ENCODE assay signal across 8 cellular contexts in genomic region chr11:121929581-121929980, GRCh38.
DNase-seq lines count a peak whose midpoint lies in the region; ATAC-seq, FAIRE-seq and TF ChIP-seq lines count a peak whose summit lies in the region.

No MANE protein-coding gene starts in this region.

- intact Hi-C loops in A673 (cut with micrococcal nuclease; ENCODE audit: unreplicated experiment) (loop anchor here (5.0 kb wide), 1 partner anchor 173 kb away; no protein-coding TSS in a partner anchor), endothelial cell of umbilical vein (cut with micrococcal nuclease) (loop anchor here (2.0 to 5.0 kb wide), 2 partner anchors 37 to 152 kb away; no protein-coding TSS in a partner anchor)
- intact Hi-C loops in activated CD4-positive, alpha-beta T cell treated with anti-CD3 and anti-CD28 coated beads for 36 hours (cut with DNase I, micrococcal nuclease) = no loop called here

- no peaks in the 10 kb centered on the region for H3K9me3 Mint-ChIP-seq in mesothelial cell of epicardium
- no peaks in the 10 kb centered on the region for H3K9me3 Mint-ChIP-seq in activated CD4-positive, alpha-beta T cell treated with anti-CD3 and anti-CD28 coated beads for 36 hours (ENCODE audit: low read depth)

- H3K4me1 Mint-ChIP-seq in mesothelial cell of epicardium = peaks cover 34% of the 10 kb centered on the region
- H3K4me1 Mint-ChIP-seq in activated CD4-positive, alpha-beta T cell treated with anti-CD3 and anti-CD28 coated beads for 36 hours = no peaks in the 10 kb centered on the region

- H3K9me3 ChIP-seq in A673 (ENCODE audit: low read depth, low read length, poor library complexity, severe bottlenecking) (no peaks in the 10 kb centered on the region), endothelial cell of umbilical vein (replicated peaks; ENCODE audit: control insufficient read depth, insufficient read depth, low read length) (no peaks in the 10 kb centered on the region)

- POLR2A ChIA-PET in A673 (lab: Charles Lee; ENCODE audit: low non-redundant PET) = interaction anchor here (0.7 kb wide), 1 partner anchor 59 kb away, joined by 3 read pairs; no protein-coding TSS in a partner anchor
- POLR2A ChIA-PET in endothelial cell of umbilical vein (lab: Charles Lee) = interaction anchor here (0.5 kb wide), 1 partner anchor 34 kb away, joined by 4 read pairs; no protein-coding TSS in a partner anchor
- POLR2A ChIA-PET in activated CD4-positive, alpha-beta T cell treated with anti-CD3 and anti-CD28 coated beads for 36 hours (lab: Charles Lee) = no interaction called here

- H3K4me3 ChIP-seq in A673 (ENCODE audit: low read depth, low read length, poor library complexity, severe bottlenecking) (peak overlapping the region; percentile 38), endothelial cell of umbilical vein (replicated peaks in 1 of 3; ENCODE audit: insufficient read depth in 1 of 3, low read depth in 1 of 3, low read length in 3 of 3) (peak overlapping the region in 2 of 3 experiments; percentile 16 to 39)

- BruUV-seq in A673 (replicated peaks; lab: Mats Ljungman, UMichigan) (no TSS peak), endothelial cell of umbilical vein (replicated peaks; lab: Mats Ljungman, UMichigan) (no TSS peak)

- no peaks in the 10 kb centered on the region for H3K27me3 Mint-ChIP-seq in mesothelial cell of epicardium (ENCODE audit: low read depth)
- peaks cover 27% of the 10 kb centered on the region for H3K27me3 Mint-ChIP-seq in activated CD4-positive, alpha-beta T cell treated with anti-CD3 and anti-CD28 coated beads for 36 hours

- peaks cover 28% of the 10 kb centered on the region for H3K4me1 ChIP-seq in A673 (ENCODE audit: insufficient read depth, low read length, poor library complexity, severe bottlenecking)
- H3K4me1 ChIP-seq in endothelial cell of umbilical vein (ENCODE audit: control insufficient read depth, extremely low read depth, insufficient read depth, low read length) = peaks cover 8% of the 10 kb centered on the region

- CTCF ChIA-PET in A673 (lab: Charles Lee) (no interaction called here), endothelial cell of umbilical vein (lab: Charles Lee) (interaction anchor here (1.1 to 1.3 kb wide), 4 partner anchors 9 to 576 kb away, joined by 3 read pairs; no protein-coding TSS in a partner anchor)
- CTCF ChIA-PET in activated CD4-positive, alpha-beta T cell treated with anti-CD3 and anti-CD28 coated beads for 36 hours (lab: Charles Lee) = no interaction called here

- no peaks in the 10 kb centered on the region for H3K36me3 Mint-ChIP-seq in mesothelial cell of epicardium
- H3K36me3 Mint-ChIP-seq in activated CD4-positive, alpha-beta T cell treated with anti-CD3 and anti-CD28 coated beads for 36 hours (ENCODE audit: low read depth) = no peaks in the 10 kb centered on the region

- no peaks in the 10 kb centered on the region for H3K9me1 ChIP-seq in endothelial cell of umbilical vein (replicated peaks; ENCODE audit: control insufficient read depth, extremely low read depth, insufficient read depth, low read length)

- no peak overlapping the region for H3K27ac Mint-ChIP-seq in mesothelial cell of epicardium
- H3K27ac Mint-ChIP-seq in activated CD4-positive, alpha-beta T cell treated with anti-CD3 and anti-CD28 coated beads for 36 hours = no peak overlapping the region

- no peak for TF ChIP-seq CTCF in A673 (conservative IDR thresholded peaks at IDR 0.05; ENCODE audit: low read depth, low read length)
- TF ChIP-seq CTCF in endothelial cell of umbilical vein (IDR thresholded peaks at IDR 0.05; ENCODE audit: extremely low read depth in 1 of 2, insufficient read depth in 1 of 2, low read depth in 1 of 2, low read length in 2 of 2) = no peak
- no peak for TF ChIP-seq CTCF in mesothelial cell of epicardium (IDR thresholded peaks at IDR 0.05; ENCODE audit: unreplicated experiment)

- H3K27ac ChIP-seq in A673 (ENCODE audit: low read depth, low read length, poor library complexity, severe bottlenecking) = peak overlapping the region; percentile 79
- H3K27ac ChIP-seq in endothelial cell of umbilical vein (ENCODE audit: insufficient read depth, low read depth, low read length) = no peak overlapping the region

- no peak for TF ChIP-seq POLR2A in endothelial cell of umbilical vein (IDR thresholded peaks at IDR 0.05; ENCODE audit: low read depth, low read length)

- H2AFZ ChIP-seq in endothelial cell of umbilical vein (ENCODE audit: low read depth, low read length) = no peak overlapping the region

- no peaks in the 10 kb centered on the region for H3K36me3 ChIP-seq in A673 (ENCODE audit: insufficient read depth, low read length, poor library complexity, severe bottlenecking)
- no peaks in the 10 kb centered on the region for H3K36me3 ChIP-seq in endothelial cell of umbilical vein (ENCODE audit: control insufficient read depth in 2 of 2, extremely low read depth in 1 of 2, insufficient read depth in 2 of 2, low read length in 2 of 2)

- H3K79me2 ChIP-seq in endothelial cell of umbilical vein (ENCODE audit: control insufficient read depth, insufficient read depth, low read length) = no peaks in the 10 kb centered on the region

- dilution Hi-C loops in endothelial cell of umbilical vein (cut with MboI; ENCODE audit: extremely low pct_ligation_motif_present, low sequenced_read_pairs) = no loop called here

- H3K9ac ChIP-seq in endothelial cell of umbilical vein (replicated peaks; ENCODE audit: extremely low read depth, insufficient read depth, low read length) = no peak overlapping the region

- FAIRE-seq in endothelial cell of umbilical vein (lab: Jason Lieb, UNC) = peak; percentile 37

- DNase-seq in A673 (ENCODE audit: low spot score) (peak; percentile 96), NCI-H1092 (lab: John Stamatoyannopoulos, UW) (peak; percentile 78), endothelial cell of umbilical vein (ENCODE audit: low read depth, low spot score) (peak; percentile 63), mesothelial cell of epicardium (ENCODE audit: low spot score in 2 of 2, unreplicated experiment in 2 of 2) (peak; percentile 31 to 67), NCI-H1048 (lab: John Stamatoyannopoulos, UW) (no peak)
- DNase-seq in activated CD4-positive, alpha-beta T cell treated with anti-CD3 and anti-CD28 coated beads for 36 hours = no peak
- DNase-seq in stimulated activated naive CD8-positive, alpha-beta T cell treated with anti-CD3 and anti-CD28 coated beads, Interleukin-15, Interleukin-2, amounts not matched to agents 100 U/mL and 50 U/mL, for 24 hours = no peak

- H3K4me3 Mint-ChIP-seq in mesothelial cell of epicardium = no peak overlapping the region
- no peak overlapping the region for H3K4me3 Mint-ChIP-seq in activated CD4-positive, alpha-beta T cell treated with anti-CD3 and anti-CD28 coated beads for 36 hours

- H3K27me3 ChIP-seq in A673 (replicated peaks; ENCODE audit: insufficient read depth, low read depth, low read length, poor library complexity) (no peaks in the 10 kb centered on the region), endothelial cell of umbilical vein (ENCODE audit: control insufficient read depth in 2 of 2, insufficient read depth in 2 of 2, low read length in 2 of 2) (peaks cover 0 to 2% of the 10 kb centered on the region in 2 experiments)

- peak overlapping the region; percentile 83 for H3K4me2 ChIP-seq in endothelial cell of umbilical vein (ENCODE audit: insufficient read depth, low read length)

- ATAC-seq in activated CD4-positive, alpha-beta T cell treated with anti-CD3 and anti-CD28 coated beads for 36 hours = no peak
- no peak for ATAC-seq in stimulated activated naive CD8-positive, alpha-beta T cell treated with anti-CD3 and anti-CD28 coated beads, Interleukin-15, Interleukin-2, amounts not matched to agents 100 U/mL and 50 U/mL, for 24 hours
- ATAC-seq in GM18870 (IDR thresholded peaks at IDR 0.05; ENCODE audit: unreplicated experiment) = no peak

- H4K20me1 ChIP-seq in endothelial cell of umbilical vein (replicated peaks; ENCODE audit: control insufficient read depth, extremely low read depth, insufficient read depth, low read length) = no peaks in the 10 kb centered on the region

TF ChIP-seq in endothelial cell of umbilical vein, 7 proteins besides CTCF, POLR2A, EP300 and RAD21:
- no peak for TF ChIP-seq GATA2 (IDR thresholded peaks at IDR 0.05; ENCODE audit: insufficient read depth, insufficient read length, low read depth, low read length)
- no peak for TF ChIP-seq FOS (IDR thresholded peaks at IDR 0.05; ENCODE audit: borderline replicate concordance, insufficient read depth, low read length)
- no peak for TF ChIP-seq POLR2AphosphoS5 (IDR thresholded peaks at IDR 0.05; ENCODE audit: insufficient read depth, low read depth, low read length)
- TF ChIP-seq, protein P1, sequence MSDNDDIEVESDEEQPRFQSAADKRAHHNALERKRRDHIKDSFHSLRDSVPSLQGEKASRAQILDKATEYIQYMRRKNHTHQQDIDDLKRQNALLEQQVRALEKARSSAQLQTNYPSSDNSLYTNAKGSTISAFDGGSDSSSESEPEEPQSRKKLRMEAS (IDR thresholded peaks at IDR 0.05; ENCODE audit: insufficient read depth, insufficient read length) = no peak
- no peak for TF ChIP-seq MYC (IDR thresholded peaks at IDR 0.05; ENCODE audit: low read depth, low read length)
- no peak for TF ChIP-seq JUN (IDR thresholded peaks at IDR 0.05; ENCODE audit: borderline replicate concordance, insufficient read depth, insufficient read length, low read depth)
- no peak for TF ChIP-seq EZH2 (IDR thresholded peaks at IDR 0.05; ENCODE audit: borderline replicate concordance, low read depth, low read length, severe bottlenecking)

Comparison
In these comparisons a context has a peak if more than half of its experiments do, and no peak if none do; other contexts are left out.
1. DNase-seq: peak in A673 (single experiment), NCI-H1092 (single experiment), endothelial cell of umbilical vein (single experiment) and mesothelial cell of epicardium (2 of 2); none in NCI-H1048 (single experiment), activated CD4-positive, alpha-beta T cell treated with anti-CD3 and anti-CD28 coated beads for 36 hours (single experiment) and stimulated activated naive CD8-positive, alpha-beta T cell treated with anti-CD3 and anti-CD28 coated beads, Interleukin-15, Interleukin-2, amounts not matched to agents 100 U/mL and 50 U/mL, for 24 hours (single experiment).
2. intact Hi-C loops: an anchor here in A673 (5.0 kb wide) and endothelial cell of umbilical vein (2.0 to 5.0 kb wide); none called in activated CD4-positive, alpha-beta T cell treated with anti-CD3 and anti-CD28 coated beads for 36 hours.